Comparison of ENCODE assay signal across 20 cellular contexts in the genomic region with DNA sequence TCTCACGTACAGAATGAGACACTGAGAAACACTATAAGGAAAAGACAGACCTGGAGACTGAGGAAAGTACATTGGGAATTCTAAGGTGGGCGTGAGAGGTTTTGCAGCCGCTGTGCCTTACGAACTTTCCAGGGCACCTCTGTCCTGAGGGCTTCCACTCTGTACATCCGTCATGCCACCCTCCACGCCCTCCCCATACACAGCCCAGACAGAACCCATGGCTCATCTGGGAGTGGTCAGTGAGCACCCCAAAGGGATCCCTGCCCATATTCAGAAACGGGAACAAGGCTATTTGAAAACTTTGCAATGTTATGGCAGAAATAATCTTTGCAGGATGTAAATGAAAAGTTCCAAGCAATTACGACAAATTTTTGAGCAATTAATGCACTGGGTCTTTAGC.
"Had no signal": no experiment of that assay in that cellular context is flagged by ENCODE, and none has a peak within 500 bp of the region (broad histone marks: within the 10 kb centered on the region; RNA-seq: fewer than 3 reads in every experiment).

No MANE protein-coding gene starts in this region.

- H3K4me3 ChIP-seq: lung, testis had no signal

- H3K27ac Mint-ChIP-seq: activated B cell treated with CpG ODN at 0.5 μM for 24 hours; activated CD4-positive, alpha-beta T cell treated with anti-CD3 and anti-CD28 coated beads for 36 hours; activated naive CD4-positive, alpha-beta T cell treated with anti-CD3 and anti-CD28 coated beads, Interleukin-2, amount 50 U/mL, for 72 hours had no signal

- DNase-seq: activated B cell treated with CpG ODN at 0.5 μM for 24 hours; activated CD4-positive, alpha-beta T cell treated with anti-CD3 and anti-CD28 coated beads for 36 hours; activated CD4-positive, alpha-beta T cell treated with anti-CD3 and anti-CD28 coated beads, Interleukin-2, amount 50 U/mL, for 4 hours; activated gamma-delta T cell treated with Interleukin-2 at 50 U/mL for 16 hours; brain microvascular endothelial cell; central memory CD4-positive, alpha-beta T cell; dorsolateral prefrontal cortex; foreskin fibroblast; naive B cell; occipital lobe; stimulated activated CD4-positive, alpha-beta T cell treated with anti-CD3 and anti-CD28 coated beads, Interleukin-2, amount 100 ng/mL, for 48 hours; stimulated activated CD8-positive, alpha-beta memory T cell treated with anti-CD3 and anti-CD28 coated beads, Interleukin-4, amount 100 ng/mL, for 48 hours; stimulated activated naive B cell treated with anti-CD40 and anti-IgM and Interleukin-4, amounts not matched to agents 10 μg/mL and 1 μg/mL and 100 μg/mL, for 72 hours; T-helper 1 cell; T-helper 9 cell; testis had no signal

- H3K9me3 ChIP-seq: sigmoid colon, testis had no signal

- H3K27ac ChIP-seq: brain microvascular endothelial cell, sigmoid colon, testis had no signal

- H3K9me3 Mint-ChIP-seq: activated B cell treated with CpG ODN at 0.5 μM for 24 hours; activated naive CD4-positive, alpha-beta T cell treated with anti-CD3 and anti-CD28 coated beads, Interleukin-2, amount 50 U/mL, for 72 hours; naive B cell; neural crest cell; stimulated activated naive B cell treated with anti-CD40 and anti-IgM and Interleukin-4, amounts not matched to agents 10 μg/mL and 1 μg/mL and 100 μg/mL, for 72 hours had no signal

- H3K36me3 Mint-ChIP-seq: activated naive CD4-positive, alpha-beta T cell treated with anti-CD3 and anti-CD28 coated beads, Interleukin-2, amount 50 U/mL, for 72 hours; stimulated activated naive B cell treated with anti-CD40 and anti-IgM and Interleukin-4, amounts not matched to agents 10 μg/mL and 1 μg/mL and 100 μg/mL, for 72 hours had no signal

- H3K27me3 ChIP-seq: sigmoid colon, testis had no signal

- H3K36me3 ChIP-seq: brain microvascular endothelial cell, sigmoid colon had no signal
